ENCODE assay signal across 32 cellular contexts in genomic region chr11:25769287-25769686, GRCh38.
DNase-seq lines count a peak whose midpoint lies in the region; TF ChIP-seq lines count a peak whose summit lies in the region.
"Had no signal": no experiment of that assay in that cellular context is flagged by ENCODE, and none has a peak within 500 bp of the region (broad histone marks: within the 10 kb centered on the region; RNA-seq: fewer than 3 reads in every experiment).

No MANE protein-coding gene starts in this region.

- peak; percentile 25 for DNase-seq in RWPE1 (ENCODE audit: low spot score)
- peak; percentile 78 for DNase-seq in choroid plexus epithelial cell (ENCODE audit: low read depth)
- DNase-seq in kidney tubule cell (ENCODE audit: low spot score) = peak; percentile 4
- no peak for DNase-seq in NCI-H2081 treated with DMSO at 0.1 percent for 48 hours (lab: John Stamatoyannopoulos, UW)
- no peak for DNase-seq in NCI-H526 treated with DMSO at 0.1 percent for 48 hours (lab: John Stamatoyannopoulos, UW)
- no peak for DNase-seq in DMS53 treated with DMSO at 0.1 percent for 48 hours (lab: John Stamatoyannopoulos, UW; ENCODE audit: unreplicated experiment)
- no peak for DNase-seq in HuH-7 (ENCODE audit: low spot score)
- DNase-seq: 8988T; activated CD4-positive, alpha-beta T cell treated with anti-CD3 and anti-CD28 coated beads for 48 hours; activated naive CD4-positive, alpha-beta T cell treated with anti-CD3 and anti-CD28 coated beads, Interleukin-2, amount 50 U/mL, for 16 hours; amniotic stem cell; CD4-positive, CD25-positive, alpha-beta regulatory T cell; colonic mucosa; effector CD8-positive, alpha-beta T cell; EL; H7; head of caudate nucleus; kidney; lower lobe of right lung; natural killer cell; NCI-H1417; NCI-H2029 treated with DMSO at 0.1 percent for 48 hours; NCI-H526; NK-92 treated with Interleukin-12 subunit alpha and Interleukin-12 subunit beta, amount 100 ng/mL, for 24 hours; occipital lobe; psoas muscle; SHP77; transverse colon had no signal

- POLR2A ChIA-PET in RWPE1 (lab: Yijun Ruan, JAX; ENCODE audit: low non-redundant PET) = no interaction called here

- TF ChIP-seq CTCF in RWPE1 (conservative IDR thresholded peaks at IDR 0.05; ENCODE audit: low read depth) = no peak
- no peak for TF ChIP-seq CTCF in choroid plexus epithelial cell (conservative IDR thresholded peaks at IDR 0.05; ENCODE audit: low read depth, low read length)

- H3K27me3 ChIP-seq in ACC112 (ENCODE audit: insufficient read depth, low read length) = no peaks in the 10 kb centered on the region
- H3K27me3 ChIP-seq: cardiac muscle cell, colonic mucosa, transverse colon had no signal

- H3K4me3 ChIP-seq in ACC112 (ENCODE audit: low read depth, low read length) = no peak overlapping the region
- H3K4me3 ChIP-seq in choroid plexus epithelial cell (ENCODE audit: low read depth, low read length) = no peak overlapping the region
- H3K4me3 ChIP-seq: cardiac muscle cell, colonic mucosa, lower lobe of right lung, psoas muscle, transverse colon had no signal

- no peaks in the 10 kb centered on the region for H3K79me2 ChIP-seq in ACC112 (ENCODE audit: control insufficient read depth, insufficient read depth, low read length, unreplicated experiment)

- peaks cover 14% of the 10 kb centered on the region for H3K4me1 ChIP-seq in ACC112 (ENCODE audit: control insufficient read depth, insufficient read depth, low read length, unreplicated experiment)
- H3K4me1 ChIP-seq: colonic mucosa, lower lobe of right lung, psoas muscle, transverse colon had no signal

- CTCF ChIA-PET in RWPE1 (lab: Yijun Ruan, JAX) = no interaction called here

- no peak overlapping the region for H3K27ac ChIP-seq in ACC112 (ENCODE audit: low read depth, low read length)
- no peak overlapping the region for H3K27ac ChIP-seq in RWPE1
- H3K27ac ChIP-seq: cardiac muscle cell, colonic mucosa, epithelial cell of prostate, KMS-11, lower lobe of right lung, psoas muscle, transverse colon had no signal

- H2AFZ ChIP-seq in ACC112 (ENCODE audit: low read length, unreplicated experiment) = peak overlapping the region; percentile 52

- H3K36me3 ChIP-seq in ACC112 (ENCODE audit: insufficient read depth, low read length) = no peaks in the 10 kb centered on the region
- H3K36me3 ChIP-seq: cardiac muscle cell, colonic mucosa, lower lobe of right lung, transverse colon had no signal

Comparison
In these comparisons a context has a peak if more than half of its experiments do, and no peak if none do; other contexts are left out.
1. DNase-seq: peak in RWPE1 (single experiment), choroid plexus epithelial cell (single experiment) and kidney tubule cell (single experiment); none in NCI-H2081 treated with DMSO at 0.1 percent for 48 hours (single experiment), NCI-H526 treated with DMSO at 0.1 percent for 48 hours (single experiment), DMS53 treated with DMSO at 0.1 percent for 48 hours (single experiment) and HuH-7 (single experiment).